ENCODE assay signal across 10 cellular contexts in the genomic region with DNA sequence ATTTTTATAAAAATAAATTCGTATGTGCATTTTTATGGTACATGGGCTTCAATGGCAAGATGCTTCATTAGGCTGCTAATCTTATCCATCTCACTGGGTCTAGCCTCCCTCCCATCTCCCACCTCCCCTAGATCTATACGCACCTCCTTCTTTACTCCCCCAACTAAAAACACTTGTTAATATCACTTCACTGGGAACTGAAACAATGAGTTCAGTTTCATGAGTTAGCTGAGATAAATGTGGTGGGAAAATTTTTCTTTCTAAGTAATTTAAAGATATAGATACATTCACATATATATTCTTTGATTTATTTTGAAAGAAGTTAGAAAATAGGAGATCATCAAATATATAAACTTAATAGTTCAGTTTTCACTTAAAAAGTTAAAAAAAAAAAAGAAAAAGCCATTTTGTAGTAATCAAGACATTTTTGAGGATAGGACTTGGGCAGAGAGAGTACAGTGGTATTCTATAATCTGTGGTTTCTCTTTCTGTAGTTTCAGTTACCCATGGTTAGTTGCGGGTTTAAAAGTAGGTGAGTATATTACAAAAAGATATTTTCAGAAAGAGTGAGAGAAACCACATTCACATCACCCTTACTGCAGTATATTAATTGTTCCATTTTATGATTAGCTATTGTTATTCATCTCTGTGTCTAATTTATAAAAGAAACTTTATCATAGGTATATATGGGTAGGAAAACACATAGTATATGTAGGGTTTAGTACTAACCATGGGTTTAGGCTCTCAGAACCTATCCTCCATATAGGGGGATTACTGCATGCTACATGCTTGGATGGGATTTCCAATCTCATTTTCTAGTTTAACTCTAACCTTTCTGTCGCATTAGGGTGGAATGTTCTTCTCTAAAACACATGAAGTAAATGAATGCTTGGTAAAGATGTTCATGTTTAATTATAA.
DNase-seq lines count a peak whose midpoint lies in the region; ATAC-seq, FAIRE-seq and TF ChIP-seq lines count a peak whose summit lies in the region.
"Had no signal": no experiment of that assay in that cellular context is flagged by ENCODE, and none has a peak within 500 bp of the region (broad histone marks: within the 10 kb centered on the region; RNA-seq: fewer than 3 reads in every experiment).

No MANE protein-coding gene starts in this region.

- no peaks in the 10 kb centered on the region for H3K27me3 ChIP-seq in pancreas
- H3K27me3 ChIP-seq in smooth muscle cell (ENCODE audit: low read depth) = peaks cover 14% of the 10 kb centered on the region

- H3K9me3 ChIP-seq in pancreas (no peaks in the 10 kb centered on the region), smooth muscle cell (replicated peaks; ENCODE audit: low read depth) (no peaks in the 10 kb centered on the region)
- H3K9me3 ChIP-seq: lower lobe of right lung had no signal

- H3K9me3 Mint-ChIP-seq in immature natural killer cell = no peaks in the 10 kb centered on the region

- H3K36me3 ChIP-seq in pancreas (no peaks in the 10 kb centered on the region), smooth muscle cell (ENCODE audit: low read depth) (no peaks in the 10 kb centered on the region)
- H3K36me3 ChIP-seq: lower lobe of right lung had no signal

- TF ChIP-seq CTCF in pancreas (IDR thresholded peaks at IDR 0.05) (no peak), smooth muscle cell (IDR thresholded peaks at IDR 0.05; ENCODE audit: borderline replicate concordance, insufficient read depth, poor library complexity, severe bottlenecking) (no peak)

- peaks cover 0 to 6% (median 0%) of the 10 kb centered on the region in 3 donors for H3K36me3 Mint-ChIP-seq in immature natural killer cell

- no peaks in the 10 kb centered on the region for H3K27me3 Mint-ChIP-seq in immature natural killer cell (ENCODE audit: low read depth in 3 of 3)

- peak; percentile 92 for ATAC-seq in GM18868 (IDR thresholded peaks at IDR 0.05; ENCODE audit: unreplicated experiment)
- peak; percentile 91 for ATAC-seq in GM21576 (IDR thresholded peaks at IDR 0.05; ENCODE audit: unreplicated experiment)
- ATAC-seq in HG03354 (IDR thresholded peaks at IDR 0.05; ENCODE audit: poor library complexity, severe bottlenecking, unreplicated experiment) = peak; percentile 97
- no peak for ATAC-seq in pancreas

- H3K9ac ChIP-seq in smooth muscle cell (ENCODE audit: low read depth) = no peak overlapping the region

- H3K79me2 ChIP-seq in smooth muscle cell (ENCODE audit: low read depth) = no peaks in the 10 kb centered on the region

- no peak overlapping the region for H3K4me2 ChIP-seq in smooth muscle cell

- WGBS in pancreas, 2 donors = 58 to 78% methylated on average over 4 of the region's 4 CpGs
- 88% methylated on average over 4 of the region's 4 CpGs for WGBS in smooth muscle cell (ENCODE audit: low lambda C conversion rate)

- no peaks in the 10 kb centered on the region for H4K20me1 ChIP-seq in smooth muscle cell (ENCODE audit: low read depth)

- H3K4me3 Mint-ChIP-seq in immature natural killer cell = peak overlapping the region; percentile 23 to 78 (median 75)

- H3K4me1 ChIP-seq in pancreas (no peaks in the 10 kb centered on the region), smooth muscle cell (ENCODE audit: low read depth) (no peaks in the 10 kb centered on the region)
- H3K4me1 ChIP-seq: lower lobe of right lung had no signal

- H2AFZ ChIP-seq in smooth muscle cell (ENCODE audit: low read depth) = no peak overlapping the region

- DNase-seq in immature natural killer cell (peak; percentile 22 to 43 (median 32)), amniotic stem cell (lab: John Stamatoyannopoulos, UW) (no peak), NCI-H2227 (lab: John Stamatoyannopoulos, UW; ENCODE audit: unreplicated experiment) (no peak), pancreas (no peak), smooth muscle cell (lab: John Stamatoyannopoulos, UW; ENCODE audit: unreplicated experiment) (no peak)
- DNase-seq: lower lobe of right lung had no signal

- intact Hi-C loops in pancreas (cut with DNase I) = no loop called here

- FAIRE-seq in pancreas (lab: Jason Lieb, UNC) = no peak

- H3K4me3 ChIP-seq in pancreas (no peak overlapping the region), smooth muscle cell (no peak overlapping the region)
- H3K4me3 ChIP-seq: lower lobe of right lung, skin epidermis had no signal

- H3K27ac ChIP-seq in pancreas (no peak overlapping the region), smooth muscle cell (ENCODE audit: low read depth) (no peak overlapping the region)
- H3K27ac ChIP-seq: lower lobe of right lung had no signal

- H3F3A ChIP-seq in smooth muscle cell (ENCODE audit: low read depth) = no peaks in the 10 kb centered on the region

- H3K27ac Mint-ChIP-seq in immature natural killer cell = peak overlapping the region; percentile 64 to 90 (median 72)

- peaks cover 29 to 41% of the 10 kb centered on the region in 2 donors for H3K4me1 Mint-ChIP-seq in immature natural killer cell

Comparison
In these comparisons a context has a peak if more than half of its experiments do, and no peak if none do; other contexts are left out.
1. ATAC-seq: peak in GM18868 (single experiment), GM21576 (single experiment) and HG03354 (single experiment); none in pancreas (0 of 4).
2. DNase-seq: peak in immature natural killer cell (3 of 3); none in amniotic stem cell (single experiment), NCI-H2227 (single experiment), pancreas (0 of 6) and smooth muscle cell (single experiment).